1 cellular context compared by ENCODE assay signal in genomic region chr19:41263850-41264580, GRCh38.
A peak's percentile ranks its signal among the peaks of the same experiment; 100 is the strongest.
TF ChIP-seq lines count a peak whose summit lies in the region.

HNRNPUL1 (plus strand) TSS chr19:41264372; CDS start chr19:41264504, 132 bp downstream.

TF ChIP-seq in HepG2, 621 proteins besides CTCF, POLR2A, EP300 and RAD21 (continues in another document):
- TF ChIP-seq REST (IDR thresholded peaks at IDR 0.05; ENCODE audit: borderline replicate concordance in 1 of 2, low read depth in 1 of 2, low read length in 2 of 2) (peak in 1 of 2 experiments; percentile 55; a peak in 1 of 4 replicates), REL (CRISPR knock-in tag; conservative IDR thresholded peaks at IDR 0.05) (peak; percentile 89; the same call in 1 of the 2 replicates), ZNF234 (CRISPR knock-in tag; conservative IDR thresholded peaks at IDR 0.05) (0 out of 2 replicates have a peak, but pooled peaks have one; percentile 29), ATF7 (IDR thresholded peaks at IDR 0.05) (no peak), ATF7 (CRISPR knock-in tag; IDR thresholded peaks at IDR 0.05) (peak; percentile 3; the same call in 1 of the 2 replicates), ZNF607 (CRISPR knock-in tag; IDR thresholded peaks at IDR 0.05; ENCODE audit: borderline replicate concordance) (peak; percentile 49; the same call in 1 of the 2 replicates), SAP130 (CRISPR knock-in tag; IDR thresholded peaks at IDR 0.05; ENCODE audit: low read depth) (peak; percentile 66; the same call in 1 of the 2 replicates), ZSCAN5A (CRISPR knock-in tag; IDR thresholded peaks at IDR 0.05; ENCODE audit: borderline replicate concordance) (no peak; the same call in 1 of the 2 replicates), ZNF772 (CRISPR knock-in tag; IDR thresholded peaks at IDR 0.05) (peak; percentile 81; the same call in 1 of the 2 replicates), GABPB1 (CRISPR knock-in tag; IDR thresholded peaks at IDR 0.05) (peak; percentile 93), POLR2AphosphoS5 (IDR thresholded peaks at IDR 0.05; ENCODE audit: low read depth, low read length) (peak; percentile 13), ZNF839 (CRISPR knock-in tag; IDR thresholded peaks at IDR 0.05; ENCODE audit: borderline replicate concordance) (peak; percentile 25; the same call in 1 of the 2 replicates), ZBTB43 (CRISPR knock-in tag; conservative IDR thresholded peaks at IDR 0.05) (no peak), PPARG (CRISPR knock-in tag; conservative IDR thresholded peaks at IDR 0.05) (0 out of 2 replicates have a peak, but pooled peaks have one; percentile 17), TCF7L2 (IDR thresholded peaks at IDR 0.05; ENCODE audit: low read depth, low read length) (peak; percentile 49; the same call in 1 of the 2 replicates), HDAC6 (IDR thresholded peaks at IDR 0.05; ENCODE audit: low read depth, low read length) (no peak), HOMEZ (CRISPR knock-in tag; IDR thresholded peaks at IDR 0.05; ENCODE audit: low read depth) (peak; percentile 35; the same call in 1 of the 2 replicates), DMAP1 (CRISPR knock-in tag; IDR thresholded peaks at IDR 0.05) (peak; percentile 99), NCOA1 (CRISPR knock-in tag; IDR thresholded peaks at IDR 0.05) (no peak), NFE2 (CRISPR knock-in tag; IDR thresholded peaks at IDR 0.05) (no peak), GTF2F1 (IDR thresholded peaks at IDR 0.05; ENCODE audit: low read length) (no peak), XRCC5 (optimal IDR thresholded peaks at IDR 0.05; ENCODE audit: low read length) (peak; percentile 77), PATZ1 (CRISPR knock-in tag; IDR thresholded peaks at IDR 0.05) (peak; percentile 98), PHF21A (CRISPR knock-in tag; IDR thresholded peaks at IDR 0.05) (peak; percentile 80), RBM39 (IDR thresholded peaks at IDR 0.05; ENCODE audit: low read depth, low read length, poor library complexity, severe bottlenecking) (peak; percentile 96), ZSCAN25 (CRISPR knock-in tag; IDR thresholded peaks at IDR 0.05) (no peak), ZNF883 (CRISPR knock-in tag; IDR thresholded peaks at IDR 0.05; ENCODE audit: not compliant biosample characterization) (peak; percentile 67), ZMAT3 (CRISPR knock-in tag; conservative IDR thresholded peaks at IDR 0.05) (0 out of 2 replicates have a peak, but pooled peaks have one; percentile 25), ZFP91 (CRISPR knock-in tag; IDR thresholded peaks at IDR 0.05; ENCODE audit: borderline replicate concordance) (peak; percentile 91), MYC (CRISPR knock-in tag; IDR thresholded peaks at IDR 0.05; ENCODE audit: borderline replicate concordance) (peak; percentile 98), FIP1L1 (IDR thresholded peaks at IDR 0.05; ENCODE audit: borderline replicate concordance, insufficient read depth, low read depth, low read length) (0 out of 2 replicates have a peak, but pooled peaks have one; percentile 44), ZNF740 (CRISPR knock-in tag; IDR thresholded peaks at IDR 0.05) (peak; percentile 99), ZNF225 (CRISPR knock-in tag; IDR thresholded peaks at IDR 0.05) (no peak; the same call in 1 of the 2 replicates), ZNF468 (CRISPR knock-in tag; IDR thresholded peaks at IDR 0.05) (no peak), ZNF317 (CRISPR knock-in tag; IDR thresholded peaks at IDR 0.05) (peak; percentile 60; the same call in 1 of the 2 replicates), ZSCAN30 (CRISPR knock-in tag; IDR thresholded peaks at IDR 0.05) (no peak), ZNF143 (CRISPR knock-in tag; IDR thresholded peaks at IDR 0.05) (peak; percentile 3; the same call in 1 of the 2 replicates), ZC3H4 (CRISPR knock-in tag; IDR thresholded peaks at IDR 0.05; ENCODE audit: borderline replicate concordance) (peak; percentile 92; the same call in 1 of the 2 replicates), SP4 (CRISPR knock-in tag; IDR thresholded peaks at IDR 0.05) (peak; percentile 87), ZNF619 (CRISPR knock-in tag; IDR thresholded peaks at IDR 0.05) (peak; percentile 24; the same call in 1 of the 2 replicates), ZNF280B (CRISPR knock-in tag; IDR thresholded peaks at IDR 0.05; ENCODE audit: borderline replicate concordance) (no peak; the same call in 1 of the 2 replicates), PRMT3 (CRISPR knock-in tag; IDR thresholded peaks at IDR 0.05; ENCODE audit: borderline replicate concordance, low read depth) (peak; percentile 67; the same call in 1 of the 2 replicates), YY1 (IDR thresholded peaks at IDR 0.05; ENCODE audit: insufficient read depth, insufficient replicate concordance, low read depth, low read length) (peak; percentile 99), ZNF776 (CRISPR knock-in tag; IDR thresholded peaks at IDR 0.05) (peak; percentile 75), TCF7 (IDR thresholded peaks at IDR 0.05; ENCODE audit: low read depth) (peak; percentile 86), MNT (IDR thresholded peaks at IDR 0.05) (peak; percentile 47; the same call in 1 of the 2 replicates), CSRNP1 (CRISPR knock-in tag; IDR thresholded peaks at IDR 0.05) (0 out of 2 replicates have a peak, but pooled peaks have one; percentile 19)
